ENCODE assay signal across 8 cellular contexts in the genomic region with DNA sequence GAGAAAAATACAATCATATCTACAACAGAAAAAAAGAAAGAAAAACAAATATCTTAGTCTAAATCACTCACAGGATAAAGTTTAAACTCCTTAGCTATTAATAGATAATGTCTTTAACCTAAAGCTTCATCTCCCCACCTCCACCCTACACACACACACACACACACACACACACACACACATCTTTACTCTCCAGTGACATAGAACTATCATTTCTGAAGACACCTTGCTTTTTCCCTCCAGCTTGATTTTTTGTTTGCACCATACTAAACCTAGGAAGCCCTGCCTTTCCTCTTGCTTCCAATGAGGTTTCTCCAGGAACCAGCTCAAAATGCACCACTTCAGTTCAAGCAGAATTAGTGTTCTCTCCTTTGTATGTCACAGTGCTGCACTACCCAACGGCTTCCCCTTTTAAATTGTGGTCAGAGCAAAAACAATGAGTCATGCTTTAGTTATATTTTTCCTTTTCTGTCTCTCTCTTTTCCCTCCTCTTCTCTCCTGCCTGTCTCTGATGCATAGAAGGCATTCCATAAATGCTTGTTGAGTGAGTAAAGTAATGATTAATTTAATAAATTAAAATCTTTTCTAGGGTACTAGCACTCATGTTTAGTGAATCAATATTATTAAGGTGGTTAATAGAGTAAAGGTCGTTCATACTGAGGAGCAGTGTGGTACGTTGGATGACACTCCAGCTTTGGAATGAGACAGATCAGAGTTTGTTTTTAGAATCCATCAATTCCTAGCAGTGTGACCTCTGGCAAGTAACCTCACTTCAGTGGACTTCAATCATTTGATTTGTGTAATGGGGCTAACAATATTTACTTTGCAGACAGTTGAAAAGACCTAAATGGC. TPM values are rescaled to one million over a fixed set of nuclear protein-coding genes. Genes with fewer than 3 reads are reported as not detected.
A peak's percentile ranks its signal among the peaks of the same experiment; 100 is the strongest.
DNase-seq lines count a peak whose midpoint lies in the region; ATAC-seq lines count a peak whose summit lies in the region.

No MANE protein-coding gene starts in this region.

- H3K4me1 Mint-ChIP-seq in activated naive CD8-positive, alpha-beta T cell treated with anti-CD3 and anti-CD28 coated beads, Interleukin-2, amount 10 ng/mL, durations not matched to agents 7 days and 5 days: peaks cover 22% of the 10 kb centered on the region
- H3K4me1 Mint-ChIP-seq in natural killer cell treated with Interleukin-12 subunit alpha and Interleukin-12 subunit beta and Interleukin-15 and Interleukin-18, amount 100 ng/mL, for 72 hours (ENCODE audit: low read depth in 2 of 2): peaks cover 24 to 30% of the 10 kb centered on the region in 2 donors

- DNase-seq in activated naive CD4-positive, alpha-beta T cell treated with anti-CD3 and anti-CD28 coated beads, Interleukin-2, amount 50 U/mL, for 72 hours (ENCODE audit: low spot score in 2 of 2): no peak
- DNase-seq in activated naive CD4-positive, alpha-beta T cell treated with Interleukin-2 at 50 U/mL for 16 hours: no peak
- peak; percentile 46 for DNase-seq in HK-2 (ENCODE audit: unreplicated experiment)
- no peak for DNase-seq in activated naive CD8-positive, alpha-beta T cell treated with anti-CD3 and anti-CD28 coated beads, Interleukin-2, amount 10 ng/mL, durations not matched to agents 7 days and 5 days
- DNase-seq in natural killer cell treated with Interleukin-12 subunit alpha and Interleukin-12 subunit beta and Interleukin-15 and Interleukin-18, amount 100 ng/mL, for 72 hours (ENCODE audit: low spot score): no peak
- no peak for DNase-seq in NK-92 (lab: John Stamatoyannopoulos, UW; ENCODE audit: unreplicated experiment)
- DNase-seq in head of caudate nucleus: no peak

- intact Hi-C loops in head of caudate nucleus (cut with DNase I): no loop called here

- ATAC-seq in activated naive CD4-positive, alpha-beta T cell treated with anti-CD3 and anti-CD28 coated beads, Interleukin-2, amount 50 U/mL, for 72 hours: peak; percentile 40 to 53
- peak; percentile 67 for ATAC-seq in activated naive CD8-positive, alpha-beta T cell treated with anti-CD3 and anti-CD28 coated beads, Interleukin-2, amount 10 ng/mL, durations not matched to agents 7 days and 5 days (ENCODE audit: low read depth)
- peak; percentile 53 to 72 for ATAC-seq in natural killer cell treated with Interleukin-12 subunit alpha and Interleukin-12 subunit beta and Interleukin-15 and Interleukin-18, amount 100 ng/mL, for 72 hours
- ATAC-seq in GM19035 (IDR thresholded peaks at IDR 0.05; ENCODE audit: unreplicated experiment): no peak

- peaks cover 2% of the 10 kb centered on the region for H3K27me3 Mint-ChIP-seq in activated naive CD8-positive, alpha-beta T cell treated with anti-CD3 and anti-CD28 coated beads, Interleukin-2, amount 10 ng/mL, durations not matched to agents 7 days and 5 days
- H3K27me3 Mint-ChIP-seq in natural killer cell treated with Interleukin-12 subunit alpha and Interleukin-12 subunit beta and Interleukin-15 and Interleukin-18, amount 100 ng/mL, for 72 hours: peaks cover 0 to 10% of the 10 kb centered on the region in 2 donors

- no peaks in the 10 kb centered on the region for H3K9me3 Mint-ChIP-seq in activated naive CD4-positive, alpha-beta T cell treated with anti-CD3 and anti-CD28 coated beads, Interleukin-2, amount 50 U/mL, for 72 hours
- H3K9me3 Mint-ChIP-seq in activated naive CD8-positive, alpha-beta T cell treated with anti-CD3 and anti-CD28 coated beads, Interleukin-2, amount 10 ng/mL, durations not matched to agents 7 days and 5 days: peaks cover 3% of the 10 kb centered on the region
- H3K9me3 Mint-ChIP-seq in natural killer cell treated with Interleukin-12 subunit alpha and Interleukin-12 subunit beta and Interleukin-15 and Interleukin-18, amount 100 ng/mL, for 72 hours: no peaks in the 10 kb centered on the region

- peak overlapping the region; percentile 69 for H3K4me3 Mint-ChIP-seq in activated naive CD8-positive, alpha-beta T cell treated with anti-CD3 and anti-CD28 coated beads, Interleukin-2, amount 10 ng/mL, durations not matched to agents 7 days and 5 days
- H3K4me3 Mint-ChIP-seq in natural killer cell treated with Interleukin-12 subunit alpha and Interleukin-12 subunit beta and Interleukin-15 and Interleukin-18, amount 100 ng/mL, for 72 hours: peak overlapping the region; percentile 76

- POLR2A ChIA-PET in activated naive CD8-positive, alpha-beta T cell treated with anti-CD3 and anti-CD28 coated beads, Interleukin-2, amount 10 ng/mL, durations not matched to agents 7 days and 5 days (lab: Charles Lee): interaction anchor here (0.6 kb wide), 1 partner anchor 463 kb away, joined by 3 read pairs; no protein-coding TSS in a partner anchor

- peaks cover 0 to 3% of the 10 kb centered on the region in 2 donors for H3K36me3 Mint-ChIP-seq in activated naive CD4-positive, alpha-beta T cell treated with anti-CD3 and anti-CD28 coated beads, Interleukin-2, amount 50 U/mL, for 72 hours
- H3K36me3 Mint-ChIP-seq in activated naive CD8-positive, alpha-beta T cell treated with anti-CD3 and anti-CD28 coated beads, Interleukin-2, amount 10 ng/mL, durations not matched to agents 7 days and 5 days: peaks cover 5% of the 10 kb centered on the region
- peaks cover 2% of the 10 kb centered on the region for H3K36me3 Mint-ChIP-seq in natural killer cell treated with Interleukin-12 subunit alpha and Interleukin-12 subunit beta and Interleukin-15 and Interleukin-18, amount 100 ng/mL, for 72 hours

- H3K27ac Mint-ChIP-seq in activated naive CD4-positive, alpha-beta T cell treated with anti-CD3 and anti-CD28 coated beads, Interleukin-2, amount 50 U/mL, for 72 hours: no peak overlapping the region
- peak overlapping the region; percentile 80 for H3K27ac Mint-ChIP-seq in activated naive CD8-positive, alpha-beta T cell treated with anti-CD3 and anti-CD28 coated beads, Interleukin-2, amount 10 ng/mL, durations not matched to agents 7 days and 5 days
- peak overlapping the region; percentile 2 to 54 for H3K27ac Mint-ChIP-seq in natural killer cell treated with Interleukin-12 subunit alpha and Interleukin-12 subunit beta and Interleukin-15 and Interleukin-18, amount 100 ng/mL, for 72 hours

RNA-seq across cellular contexts. Expression of a gene that starts 5.9 kb away (rescaled TPM):
- total RNA-seq in activated naive CD4-positive, alpha-beta T cell treated with anti-CD3 and anti-CD28 coated beads, Interleukin-2, amount 50 U/mL, for 72 hours: not detected
- not detected for total RNA-seq in activated naive CD8-positive, alpha-beta T cell treated with anti-CD3 and anti-CD28 coated beads, Interleukin-2, amount 10 ng/mL, durations not matched to agents 7 days and 5 days
- under 1 TPM in 1 of 2 donors, not detected in 1; 0.14 TPM for total RNA-seq in natural killer cell treated with Interleukin-12 subunit alpha and Interleukin-12 subunit beta and Interleukin-15 and Interleukin-18, amount 100 ng/mL, for 72 hours

Comparison
In these comparisons a context has a peak if more than half of its experiments do, and no peak if none do; other contexts are left out.
1. H3K27ac Mint-ChIP-seq: peak in activated naive CD8-positive, alpha-beta T cell treated with anti-CD3 and anti-CD28 coated beads, Interleukin-2, amount 10 ng/mL, durations not matched to agents 7 days and 5 days (single experiment) and natural killer cell treated with Interleukin-12 subunit alpha and Interleukin-12 subunit beta and Interleukin-15 and Interleukin-18, amount 100 ng/mL, for 72 hours (2 of 2); none in activated naive CD4-positive, alpha-beta T cell treated with anti-CD3 and anti-CD28 coated beads, Interleukin-2, amount 50 U/mL, for 72 hours (0 of 2).